In the genomic region with DNA sequence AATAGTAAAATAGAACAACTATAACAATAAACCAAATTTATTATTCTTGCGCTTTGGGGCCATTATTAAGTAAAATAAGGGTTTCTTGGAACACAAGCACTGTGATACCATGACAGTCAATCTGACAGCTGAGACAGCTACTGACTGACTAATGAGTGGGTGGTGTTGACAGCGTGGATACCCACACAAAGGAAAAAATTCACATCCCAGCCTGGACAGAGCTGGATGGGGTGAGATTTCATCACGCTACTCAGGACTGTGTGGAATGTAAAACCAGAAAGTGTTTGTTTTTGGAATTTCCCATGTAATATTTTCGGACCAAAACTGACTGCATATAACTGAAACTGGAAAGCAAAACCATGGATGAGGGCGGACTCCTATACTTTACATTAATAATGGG, we compare ENCODE assay signal across 14 cellular contexts. TPM values are rescaled to one million over a fixed set of nuclear protein-coding genes. Genes with fewer than 3 reads are reported as not detected.
A peak's percentile ranks its signal among the peaks of the same experiment; 100 is the strongest.
DNase-seq lines count a peak whose midpoint lies in the region; ATAC-seq and TF ChIP-seq lines count a peak whose summit lies in the region.
"Had no signal": no experiment of that assay in that cellular context is flagged by ENCODE, and none has a peak within 500 bp of the region (broad histone marks: within the 10 kb centered on the region; RNA-seq: fewer than 3 reads in every experiment).

No MANE protein-coding gene starts in this region.

- no peak for TF ChIP-seq CTCF in IMR-90 (conservative IDR thresholded peaks at IDR 0.05; ENCODE audit: low read depth, low read length)
- TF ChIP-seq CTCF in epithelial cell of esophagus (IDR thresholded peaks at IDR 0.05; ENCODE audit: insufficient read depth, low read depth, low read length, missing control alignments) = no peak
- TF ChIP-seq CTCF in osteocyte (IDR thresholded peaks at IDR 0.05) = no peak
- TF ChIP-seq CTCF in WTC11 (IDR thresholded peaks at IDR 0.05) = no peak

- no peak overlapping the region for H3K9ac ChIP-seq in IMR-90 (ENCODE audit: low read depth, low read length)

- H3K4ac ChIP-seq in IMR-90 (ENCODE audit: low read depth, low read length) = peak overlapping the region; percentile 7; the same call in 1 of the 2 replicates

- H3K4me3 ChIP-seq in ACC112 (ENCODE audit: low read depth, low read length) (no peak overlapping the region), IMR-90 (ENCODE audit: insufficient read depth, low read depth, low read length) (no peak overlapping the region), epithelial cell of esophagus (ENCODE audit: low read length) (no peak overlapping the region)
- H3K4me3 ChIP-seq: GM12878 had no signal

- peak overlapping the region; percentile 64 for H2BK5ac ChIP-seq in IMR-90 (ENCODE audit: low read depth, low read length, poor library complexity, severe bottlenecking)

- no peak overlapping the region for H4K8ac ChIP-seq in IMR-90 (ENCODE audit: low read depth in 2 of 2, low read length in 2 of 2)

- H3K27me3 Mint-ChIP-seq in osteocyte (ENCODE audit: unreplicated experiment) (no peaks in the 10 kb centered on the region), WTC11 (ENCODE audit: low read depth) (no peaks in the 10 kb centered on the region)
- H3K27me3 Mint-ChIP-seq: dendritic cell treated with granulocyte-macrophage colony-stimulating factor and Interleukin-4, amounts not matched to agents 40 ng/mL and 50 ng/mL, for 4 days had no signal

- H3K14ac ChIP-seq in IMR-90 (replicated peaks; ENCODE audit: low read depth, low read length) = no peak overlapping the region

- H2BK15ac ChIP-seq in IMR-90 (ENCODE audit: low read depth, low read length) = no peak overlapping the region

- H2AK9ac ChIP-seq in IMR-90 (replicated peaks; ENCODE audit: low read depth, low read length, poor library complexity) = no peak overlapping the region

- H3K27me3 ChIP-seq in ACC112 (ENCODE audit: insufficient read depth, low read length) (no peaks in the 10 kb centered on the region), IMR-90 (ENCODE audit: control insufficient read depth, insufficient read depth, low read length) (no peaks in the 10 kb centered on the region)

- peak overlapping the region; percentile 40; the same call in 1 of the 2 replicates for H2BK20ac ChIP-seq in IMR-90 (ENCODE audit: low read depth, low read length)

- dilution Hi-C loops in IMR-90 (cut with HindIII; ENCODE audit: low sequenced_read_pairs, unreplicated experiment) = no loop called here

- peak overlapping the region; percentile 1; the same call in 1 of the 2 replicates for H4K91ac ChIP-seq in IMR-90 (ENCODE audit: insufficient read depth, low read depth, low read length)

- H3K4me1 Mint-ChIP-seq in osteocyte (ENCODE audit: unreplicated experiment) (peaks cover 97% of the 10 kb centered on the region), WTC11 (peaks cover 1% of the 10 kb centered on the region)

- BruUV-seq in IMR-90 (replicated peaks; lab: Mats Ljungman, UMichigan) = no TSS peak

- H3K23ac ChIP-seq in IMR-90 (ENCODE audit: low read depth, low read length) = no peak overlapping the region

- intact Hi-C loops in IMR-90 (cut with micrococcal nuclease) (no loop called here), posterior vena cava (cut with DNase I) (no loop called here)

- H2AFZ ChIP-seq in ACC112 (ENCODE audit: low read length, unreplicated experiment) (no peak overlapping the region), IMR-90 (replicated peaks; ENCODE audit: low read length, poor library complexity) (no peak overlapping the region)

- H3K27ac ChIP-seq in ACC112 (ENCODE audit: low read depth, low read length) = peak overlapping the region; percentile 95; the same call in 1 of the 2 replicates
- H3K27ac ChIP-seq in IMR-90 (ENCODE audit: insufficient read depth, low read length) = no peak overlapping the region

- H3K9me3 ChIP-seq in IMR-90 (ENCODE audit: control insufficient read depth, insufficient read depth, low read length) = no peaks in the 10 kb centered on the region

- no peak for TF ChIP-seq RAD21 in IMR-90 (IDR thresholded peaks at IDR 0.05; ENCODE audit: low read length)

- peaks cover 86% of the 10 kb centered on the region for H3K79me2 ChIP-seq in ACC112 (ENCODE audit: control insufficient read depth, insufficient read depth, low read length, unreplicated experiment)

- H4K5ac ChIP-seq in IMR-90 (ENCODE audit: low read depth, low read length) = no peak overlapping the region

- DNase-seq in IMR-90 = peak; percentile 70
- DNase-seq in epithelial cell of esophagus (ENCODE audit: low read depth) = peak; percentile 69
- DNase-seq in osteocyte (ENCODE audit: extremely low spot score, unreplicated experiment) = no peak
- DNase-seq in posterior vena cava (ENCODE audit: low spot score) = no peak
- DNase-seq in WTC11 (ENCODE audit: low spot score) = no peak
- DNase-seq: activated CD8-positive, alpha-beta memory T cell treated with anti-CD3 and anti-CD28 coated beads for 24 hours; NCI-H1417; NCI-H2171 treated with DMSO at 0.1 percent for 48 hours; occipital lobe had no signal

- TF ChIP-seq POLR2A in IMR-90 (IDR thresholded peaks at IDR 0.05; ENCODE audit: low read depth, low read length) = no peak

- peaks cover 5% of the 10 kb centered on the region for H3K9me3 Mint-ChIP-seq in osteocyte (ENCODE audit: unreplicated experiment)
- H3K9me3 Mint-ChIP-seq in WTC11 = peaks cover 8% of the 10 kb centered on the region
- H3K9me3 Mint-ChIP-seq: dendritic cell treated with granulocyte-macrophage colony-stimulating factor and Interleukin-4, amounts not matched to agents 40 ng/mL and 50 ng/mL, for 4 days had no signal

- WGBS in IMR-90 (ENCODE audit: extremely low coverage in 2 of 2, insufficient read length in 1 of 2), 2 experiments = no CpG with 5 or more reads among the region's 5 CpGs

- H3K36me3 ChIP-seq in ACC112 (ENCODE audit: insufficient read depth, low read length) (0 out of 2 replicates have a peak, but pooled peaks cover 6% of the 10 kb centered on the region), IMR-90 (ENCODE audit: control insufficient read depth, insufficient read depth, low read length) (no peaks in the 10 kb centered on the region)

- H3K36me3 Mint-ChIP-seq in osteocyte (ENCODE audit: unreplicated experiment) (peaks cover 62% of the 10 kb centered on the region), WTC11 (no peaks in the 10 kb centered on the region)

- peaks cover 26% of the 10 kb centered on the region for H3K9me1 ChIP-seq in IMR-90 (ENCODE audit: insufficient read depth, low read length)

- H3K4me2 ChIP-seq in IMR-90 (ENCODE audit: low read depth, low read length) = no peak overlapping the region

- H2BK120ac ChIP-seq in IMR-90 (ENCODE audit: low read depth, low read length) = no peak overlapping the region

- H3K27ac Mint-ChIP-seq in osteocyte (ENCODE audit: unreplicated experiment) = peak overlapping the region; percentile 92
- no peak overlapping the region for H3K27ac Mint-ChIP-seq in WTC11
- H3K27ac Mint-ChIP-seq: dendritic cell treated with granulocyte-macrophage colony-stimulating factor and Interleukin-4, amounts not matched to agents 40 ng/mL and 50 ng/mL, for 4 days had no signal

- CTCF ChIA-PET in IMR-90 (lab: Yijun Ruan, JAX) = no interaction called here
- CTCF ChIA-PET in WTC11 (lab: Charles Lee) = no interaction called here

- in situ Hi-C loops in IMR-90 (cut with MboI; ENCODE audit: low sequenced_read_pairs) = no loop called here

- no peak overlapping the region for H3K56ac ChIP-seq in IMR-90 (ENCODE audit: extremely low read depth, insufficient read depth, low read length)

- peaks cover 50% of the 10 kb centered on the region for H3K4me1 ChIP-seq in ACC112 (ENCODE audit: control insufficient read depth, insufficient read depth, low read length, unreplicated experiment)
- H3K4me1 ChIP-seq in IMR-90 (ENCODE audit: control insufficient read depth, insufficient read depth, low read length) = peaks cover 26% of the 10 kb centered on the region

- H3K4me3 Mint-ChIP-seq in osteocyte (ENCODE audit: unreplicated experiment) (peak overlapping the region; percentile 22), WTC11 (no peak overlapping the region)
- H3K4me3 Mint-ChIP-seq: dendritic cell treated with granulocyte-macrophage colony-stimulating factor and Interleukin-4, amounts not matched to agents 40 ng/mL and 50 ng/mL, for 4 days had no signal

- ATAC-seq in IMR-90 (ENCODE audit: low read depth) (peak; percentile 25), HG03039 (IDR thresholded peaks at IDR 0.05; ENCODE audit: unreplicated experiment) (no peak), WTC11 (no peak), esophagus mucosa (no peak)
- ATAC-seq: GM12878 had no signal

- peaks cover 6% of the 10 kb centered on the region for H4K20me1 ChIP-seq in IMR-90 (ENCODE audit: insufficient read depth, low read length)

- POLR2A ChIA-PET in IMR-90 (lab: Charles Lee; ENCODE audit: unreplicated experiment) = no interaction called here
- POLR2A ChIA-PET in WTC11 (lab: Charles Lee) = no interaction called here

- peak overlapping the region; percentile 47; the same call in 1 of the 2 replicates for H2AK5ac ChIP-seq in IMR-90 (ENCODE audit: low read depth, low read length)

- H3K18ac ChIP-seq in IMR-90 (ENCODE audit: low read depth, low read length) = no peak overlapping the region; the same call in 1 of the 2 replicates

- H3K79me1 ChIP-seq in IMR-90 (ENCODE audit: low read depth in 1 of 2, low read length in 2 of 2) = peaks cover 15 to 72% of the 10 kb centered on the region in 2 experiments

TF ChIP-seq in IMR-90, 13 proteins besides CTCF, POLR2A, EP300 and RAD21 (continues in another document):
- TF ChIP-seq FOS (IDR thresholded peaks at IDR 0.05; ENCODE audit: low read depth, low read length) = no peak
- TF ChIP-seq CEBPB (IDR thresholded peaks at IDR 0.05; ENCODE audit: low read depth, low read length) = peak; percentile 73; the same call in 1 of the 2 replicates

TF ChIP-seq in WTC11, 78 proteins besides CTCF, POLR2A, EP300 and RAD21 (continues in another document):
- TF ChIP-seq ELF4 (CRISPR knock-in tag; IDR thresholded peaks at IDR 0.05; ENCODE audit: low read depth) = no peak
- TF ChIP-seq, protein P1, sequence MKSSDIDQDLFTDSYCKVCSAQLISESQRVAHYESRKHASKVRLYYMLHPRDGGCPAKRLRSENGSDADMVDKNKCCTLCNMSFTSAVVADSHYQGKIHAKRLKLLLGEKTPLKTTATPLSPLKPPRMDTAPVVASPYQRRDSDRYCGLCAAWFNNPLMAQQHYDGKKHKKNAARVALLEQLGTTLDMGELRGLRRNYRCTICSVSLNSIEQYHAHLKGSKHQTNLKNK (CRISPR knock-in tag; IDR thresholded peaks at IDR 0.05) = no peak
- TF ChIP-seq MYBL2 (CRISPR knock-in tag; IDR thresholded peaks at IDR 0.05) = no peak
- no peak for TF ChIP-seq ZBTB21 (CRISPR knock-in tag; IDR thresholded peaks at IDR 0.05; ENCODE audit: borderline replicate concordance)

RNA-seq across cellular contexts. Expression of a gene that starts 48.8 kb away (rescaled TPM):
- 33.2 and 34.2 TPM in 2 replicates for total RNA-seq in IMR-90 (2012; rRNA removed)
- polyA plus RNA-seq in IMR-90 (2012; rRNA removed) = 267 and 338 TPM in 2 replicates
- polyA plus RNA-seq in IMR-90 (2012; cell fraction: cytosol; rRNA removed) = 354 and 595 TPM in 2 replicates
- 197 and 320 TPM in 2 replicates for polyA plus RNA-seq in IMR-90 (2012; cell fraction: nucleus; rRNA removed; ENCODE audit: low replicate concordance)
- total RNA-seq in osteocyte = 3,484 and 3,576 TPM in 2 replicates
- 1,000 to 10,000 TPM; 1,930 to 2,920 TPM for total RNA-seq in posterior vena cava
- total RNA-seq in WTC11 (2021) = 1.0 to 1.5 TPM (median 1.4 TPM) in 3 replicates
- 40.9 TPM for total RNA-seq in esophagus mucosa

Comparison
In these comparisons a context has a peak if more than half of its experiments do, and no peak if none do; other contexts are left out.
1. DNase-seq: peak in IMR-90 (single experiment) and epithelial cell of esophagus (single experiment); none in osteocyte (single experiment), posterior vena cava (single experiment) and WTC11 (single experiment).
2. RNA of a gene that starts 48.8 kb away (total RNA-seq): 3,484 to 3,576 TPM in osteocyte and 1,930 to 2,920 TPM in posterior vena cava; 40.9 TPM in esophagus mucosa (single experiment), 33.2 to 34.2 TPM in IMR-90 and 1.0 to 1.5 TPM in WTC11; every median in the first group is over 10 times any median in the second.